9 cellular contexts compared by ENCODE assay signal in the genomic region with DNA sequence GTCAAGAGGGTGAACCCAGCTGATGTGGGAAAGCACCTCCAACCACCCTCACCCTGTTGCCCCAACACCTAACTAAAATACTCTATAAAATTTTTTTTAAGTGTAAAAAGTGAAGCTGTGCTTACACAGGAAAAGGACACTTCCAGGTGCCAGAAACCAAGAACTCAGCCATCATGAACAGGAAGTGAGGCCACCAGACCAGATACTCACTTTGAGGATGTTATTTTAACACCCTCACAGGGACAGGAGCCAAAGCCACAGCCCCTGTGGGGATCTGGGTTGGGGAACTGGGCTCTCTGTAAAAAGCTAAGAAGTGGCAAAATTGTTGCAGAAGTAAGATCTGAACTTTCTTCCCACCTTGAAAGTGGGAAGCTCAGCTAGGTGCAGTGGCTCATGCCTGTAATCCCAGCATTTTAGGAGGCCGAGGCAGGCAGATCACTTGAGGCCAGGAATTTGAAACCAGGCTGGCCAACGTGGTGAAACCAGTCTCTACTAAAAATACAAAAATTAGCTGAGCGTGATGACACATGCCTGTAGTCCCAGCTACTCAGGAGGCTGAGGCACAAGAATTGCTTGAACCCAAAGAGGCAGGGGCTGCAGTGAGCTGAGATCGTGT. TPM values are rescaled to one million over a fixed set of nuclear protein-coding genes. Genes with fewer than 3 reads are reported as not detected.
A peak's percentile ranks its signal among the peaks of the same experiment; 100 is the strongest.
DNase-seq lines count a peak whose midpoint lies in the region; ATAC-seq and TF ChIP-seq lines count a peak whose summit lies in the region.
"Had no signal": no experiment of that assay in that cellular context is flagged by ENCODE, and none has a peak within 500 bp of the region (broad histone marks: within the 10 kb centered on the region; RNA-seq: fewer than 3 reads in every experiment).

No MANE protein-coding gene starts in this region.

- peak overlapping the region; percentile 66 for H3K27ac ChIP-seq in CD4-positive, alpha-beta T cell (ENCODE audit: low read depth, low read length)
- H3K27ac ChIP-seq in effector memory CD4-positive, alpha-beta T cell (ENCODE audit: insufficient read depth, low read length, poor library complexity, severe bottlenecking) = peak overlapping the region; percentile 68

- H3K4me3 ChIP-seq in effector memory CD4-positive, alpha-beta T cell (ENCODE audit: insufficient read depth, low read depth, low read length, poor library complexity, severe bottlenecking) = no peak overlapping the region
- H3K4me3 ChIP-seq: adrenal gland had no signal

- peak in 7 of 10 experiments; percentile 19 to 38 (median 31) for DNase-seq in CD4-positive, alpha-beta T cell
- DNase-seq in GM20000 (ENCODE audit: low spot score) (peak; percentile 64), SKM-1 (lab: John Stamatoyannopoulos, UW; ENCODE audit: unreplicated experiment) (peak; percentile 76), type B pancreatic cell (ENCODE audit: extremely low spot score, unreplicated experiment) (no peak), COR-L47 (lab: John Stamatoyannopoulos, UW) (no peak), cerebellar nuclear complex (lab: John Stamatoyannopoulos, UW) (no peak), NCI-H226 (no peak)
- DNase-seq in effector memory CD4-positive, alpha-beta T cell = peak; percentile 30 to 40 (median 39)

- no peaks in the 10 kb centered on the region for H3K27me3 ChIP-seq in CD4-positive, alpha-beta T cell (ENCODE audit: control insufficient read depth, insufficient read depth, low read length)
- no peaks in the 10 kb centered on the region for H3K27me3 ChIP-seq in effector memory CD4-positive, alpha-beta T cell (replicated peaks; ENCODE audit: control insufficient read depth, insufficient read depth, low read length, poor library complexity, severe bottlenecking)
- H3K27me3 ChIP-seq: adrenal gland had no signal

- H3K4me1 Mint-ChIP-seq in CD4-positive, alpha-beta T cell (ENCODE audit: low read depth) = peaks cover 54% of the 10 kb centered on the region
- peaks cover 19% of the 10 kb centered on the region for H3K4me1 Mint-ChIP-seq in type B pancreatic cell (ENCODE audit: unreplicated experiment)

- no peak for TF ChIP-seq CTCF in CD4-positive, alpha-beta T cell (IDR thresholded peaks at IDR 0.05)
- no peak for TF ChIP-seq CTCF in GM20000 (IDR thresholded peaks at IDR 0.05; ENCODE audit: extremely low read depth, missing control alignments)
- no peak for TF ChIP-seq CTCF in type B pancreatic cell (conservative IDR thresholded peaks at IDR 0.05)

- intact Hi-C loops in CD4-positive, alpha-beta T cell (cut with DNase I, micrococcal nuclease) = no loop called here

- H3K9me3 Mint-ChIP-seq in CD4-positive, alpha-beta T cell = no peaks in the 10 kb centered on the region
- no peaks in the 10 kb centered on the region for H3K9me3 Mint-ChIP-seq in type B pancreatic cell

- H3K36me3 ChIP-seq in effector memory CD4-positive, alpha-beta T cell (ENCODE audit: control insufficient read depth, insufficient read depth, low read length) = no peaks in the 10 kb centered on the region
- H3K36me3 ChIP-seq: adrenal gland had no signal

- CTCF ChIA-PET in CD4-positive, alpha-beta T cell (lab: Charles Lee) = interaction anchor here (1.5 to 1.9 kb wide), 2 partner anchors 40 to 144 kb away, joined by 4 read pairs; no protein-coding TSS in a partner anchor

- peaks cover 54% of the 10 kb centered on the region for H3K4me1 ChIP-seq in effector memory CD4-positive, alpha-beta T cell (ENCODE audit: control insufficient read depth, insufficient read depth, low read length, poor library complexity, severe bottlenecking)

- no peaks in the 10 kb centered on the region for H3K27me3 Mint-ChIP-seq in CD4-positive, alpha-beta T cell
- no peaks in the 10 kb centered on the region for H3K27me3 Mint-ChIP-seq in type B pancreatic cell

- H3K27ac Mint-ChIP-seq in CD4-positive, alpha-beta T cell = peak overlapping the region; percentile 94
- peak overlapping the region; percentile 36 for H3K27ac Mint-ChIP-seq in type B pancreatic cell

- peak; percentile 21 for ATAC-seq in CD4-positive, alpha-beta T cell (ENCODE audit: poor library complexity)

- H3K4me3 Mint-ChIP-seq in CD4-positive, alpha-beta T cell = peak overlapping the region; percentile 78
- H3K4me3 Mint-ChIP-seq in type B pancreatic cell = no peak overlapping the region

- POLR2A ChIA-PET in CD4-positive, alpha-beta T cell (lab: Charles Lee) = interaction anchor here (0.9 to 1.7 kb wide), 7 partner anchors 10 to 385 kb away, joined by 3 to 11 read pairs (median 4); a partner anchor contains a TSS

- no peaks in the 10 kb centered on the region for H3K9me3 ChIP-seq in CD4-positive, alpha-beta T cell (ENCODE audit: control insufficient read depth, low read length)
- no peaks in the 10 kb centered on the region for H3K9me3 ChIP-seq in effector memory CD4-positive, alpha-beta T cell (ENCODE audit: control insufficient read depth, low read length)
- H3K9me3 ChIP-seq: adrenal gland had no signal

- no peaks in the 10 kb centered on the region for H3K36me3 Mint-ChIP-seq in CD4-positive, alpha-beta T cell (ENCODE audit: low read depth)
- no peaks in the 10 kb centered on the region for H3K36me3 Mint-ChIP-seq in type B pancreatic cell

RNA-seq across cellular contexts. Expression of a gene that starts 3.8 kb away (rescaled TPM):
- 1 to 10 TPM; 1.2 to 1.5 TPM for total RNA-seq in CD4-positive, alpha-beta T cell
- 0.93 and 1.5 TPM in 2 replicates for total RNA-seq in type B pancreatic cell (ENCODE audit: low replicate concordance)

RNA-seq across cellular contexts. Expression of a gene that starts 7.3 kb away (rescaled TPM):
- total RNA-seq in CD4-positive, alpha-beta T cell = under 1 TPM; 0.77 to 0.87 TPM
- 6.8 and 18.4 TPM in 2 replicates for total RNA-seq in type B pancreatic cell (ENCODE audit: low replicate concordance)

RNA-seq across cellular contexts. Expression of a gene that starts 42.3 kb away (rescaled TPM):
- 10 to 100 TPM; 60.0 to 64.8 TPM for total RNA-seq in CD4-positive, alpha-beta T cell
- 61.2 and 71.6 TPM in 2 replicates for total RNA-seq in type B pancreatic cell (ENCODE audit: low replicate concordance)

Comparison
In these comparisons a context has a peak if more than half of its experiments do, and no peak if none do; other contexts are left out.
1. DNase-seq: peak in CD4-positive, alpha-beta T cell (7 of 10), GM20000 (single experiment), SKM-1 (single experiment) and effector memory CD4-positive, alpha-beta T cell (3 of 3); none in type B pancreatic cell (single experiment), COR-L47 (single experiment), cerebellar nuclear complex (0 of 2) and NCI-H226 (single experiment).